1 cellular context compared by ENCODE assay signal in the genomic region with DNA sequence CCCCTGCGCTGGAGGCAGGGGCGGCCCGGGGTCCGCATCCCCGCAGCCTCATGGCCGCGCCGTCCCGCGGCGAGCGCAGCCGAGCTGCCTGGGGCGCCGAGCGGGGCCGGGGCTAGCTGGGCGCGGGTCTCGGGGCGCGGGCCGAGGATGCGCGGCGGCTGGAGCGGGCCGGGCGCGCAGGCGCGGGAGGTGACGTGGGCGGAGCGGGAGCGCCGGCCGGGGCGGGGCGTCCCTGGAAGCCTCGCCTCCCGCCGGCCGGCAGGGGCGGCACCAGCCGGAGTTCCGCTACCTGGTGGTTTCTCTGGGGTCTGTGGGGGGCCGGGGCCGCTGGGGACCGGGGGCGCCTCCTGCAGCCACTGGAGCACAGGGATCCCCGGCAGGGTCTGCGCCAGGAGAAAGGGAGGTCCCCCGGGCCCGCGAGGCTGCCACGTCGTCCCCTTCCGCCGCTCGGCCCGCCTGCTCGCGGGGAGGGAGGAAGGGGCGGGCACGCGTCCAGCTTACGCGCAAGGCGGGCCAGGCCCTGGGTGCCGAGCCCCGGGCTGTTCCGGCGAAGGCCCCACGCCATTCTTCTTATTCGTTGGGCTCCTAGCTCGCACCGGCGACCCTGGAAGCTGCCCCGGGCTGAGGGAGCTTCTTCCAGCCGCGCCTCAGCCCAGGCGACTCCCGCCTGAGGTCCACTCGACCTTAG.
TF ChIP-seq lines count a peak whose summit lies in the region.

TSS of gene LPCAT1 (minus strand) at position 168 of the 688 bp plus-strand sequence. CDS start at position 52, 116 bp downstream.

TF ChIP-seq in HepG2, 621 proteins besides CTCF, POLR2A, EP300 and RAD21 (continued from another document and continues in another):
- TF ChIP-seq HMGXB4 (CRISPR knock-in tag; IDR thresholded peaks at IDR 0.05; ENCODE audit: borderline replicate concordance in 1 of 2, low read depth in 1 of 2): peak in 1 of 2 experiments; percentile 64; a peak in 1 of 4 replicates
- no peak for TF ChIP-seq ZNF224 (CRISPR knock-in tag; IDR thresholded peaks at IDR 0.05)
- TF ChIP-seq POGK (CRISPR knock-in tag; conservative IDR thresholded peaks at IDR 0.05): no peak; the same call in 1 of the 2 replicates
- TF ChIP-seq ZNF253 (CRISPR knock-in tag; IDR thresholded peaks at IDR 0.05; ENCODE audit: borderline replicate concordance): no peak
- no peak for TF ChIP-seq TEAD2 (CRISPR knock-in tag; IDR thresholded peaks at IDR 0.05)
- TF ChIP-seq ZNF329 (CRISPR knock-in tag; IDR thresholded peaks at IDR 0.05; ENCODE audit: low read depth): no peak
- TF ChIP-seq RFXAP (CRISPR knock-in tag; IDR thresholded peaks at IDR 0.05; ENCODE audit: borderline replicate concordance): 0 out of 2 replicates have a peak, but pooled peaks have one; percentile 5
- no peak for TF ChIP-seq HNRNPUL1 (IDR thresholded peaks at IDR 0.05; ENCODE audit: low read depth, low read length)
- no peak; the same call in 1 of the 2 replicates for TF ChIP-seq ZFP90 (CRISPR knock-in tag; IDR thresholded peaks at IDR 0.05; ENCODE audit: borderline replicate concordance)
- TF ChIP-seq MXD1 (CRISPR knock-in tag; IDR thresholded peaks at IDR 0.05): peak; percentile 78; the same call in 1 of the 2 replicates
- TF ChIP-seq HOXD1 (CRISPR knock-in tag; IDR thresholded peaks at IDR 0.05): peak; percentile 56; the same call in 1 of the 2 replicates
- TF ChIP-seq E2F2 (CRISPR knock-in tag; IDR thresholded peaks at IDR 0.05; ENCODE audit: borderline replicate concordance): no peak
- TF ChIP-seq KDM5B (CRISPR knock-in tag; IDR thresholded peaks at IDR 0.05; ENCODE audit: borderline replicate concordance): peak; percentile 52; the same call in 1 of the 2 replicates
- no peak; the same call in 1 of the 2 replicates for TF ChIP-seq SATB2 (CRISPR knock-in tag; IDR thresholded peaks at IDR 0.05)
- no peak for TF ChIP-seq NR3C1 (CRISPR knock-in tag; IDR thresholded peaks at IDR 0.05)
- TF ChIP-seq MLX (CRISPR knock-in tag; IDR thresholded peaks at IDR 0.05): no peak
- peak; percentile 39 for TF ChIP-seq ZNF263 (CRISPR knock-in tag; IDR thresholded peaks at IDR 0.05)
- TF ChIP-seq CBX2 (IDR thresholded peaks at IDR 0.05; ENCODE audit: low read depth, low read length): no peak
- TF ChIP-seq CBX2 (CRISPR knock-in tag; IDR thresholded peaks at IDR 0.05; ENCODE audit: low read depth): no peak
- peak; percentile 28; the same call in 1 of the 2 replicates for TF ChIP-seq ZNF710 (CRISPR knock-in tag; IDR thresholded peaks at IDR 0.05; ENCODE audit: borderline replicate concordance)
- TF ChIP-seq ZBTB25 (CRISPR knock-in tag; IDR thresholded peaks at IDR 0.05): no peak
- TF ChIP-seq THAP11 (CRISPR knock-in tag; IDR thresholded peaks at IDR 0.05): peak; percentile 30; the same call in 1 of the 2 replicates
- TF ChIP-seq JUN (CRISPR knock-in tag; IDR thresholded peaks at IDR 0.05): no peak
- TF ChIP-seq SP4 (CRISPR knock-in tag; IDR thresholded peaks at IDR 0.05): peak; percentile 62
- TF ChIP-seq STAT5B (CRISPR knock-in tag; IDR thresholded peaks at IDR 0.05): no peak
- no peak for TF ChIP-seq ZNF660 (CRISPR knock-in tag; IDR thresholded peaks at IDR 0.05; ENCODE audit: borderline replicate concordance, low read depth)
- no peak for TF ChIP-seq NFIB (CRISPR knock-in tag; IDR thresholded peaks at IDR 0.05; ENCODE audit: borderline replicate concordance)
- TF ChIP-seq ZBTB10 (CRISPR knock-in tag; IDR thresholded peaks at IDR 0.05; ENCODE audit: borderline replicate concordance): no peak
- no peak for TF ChIP-seq JARID2 (CRISPR knock-in tag; IDR thresholded peaks at IDR 0.05; ENCODE audit: insufficient replicate concordance)
- no peak for TF ChIP-seq PRPF4 (IDR thresholded peaks at IDR 0.05; ENCODE audit: low read depth, low read length, poor library complexity, severe bottlenecking)
- TF ChIP-seq SOX6 (IDR thresholded peaks at IDR 0.05): no peak
- no peak for TF ChIP-seq SOX6 (CRISPR knock-in tag; IDR thresholded peaks at IDR 0.05)
- TF ChIP-seq, protein P1, sequence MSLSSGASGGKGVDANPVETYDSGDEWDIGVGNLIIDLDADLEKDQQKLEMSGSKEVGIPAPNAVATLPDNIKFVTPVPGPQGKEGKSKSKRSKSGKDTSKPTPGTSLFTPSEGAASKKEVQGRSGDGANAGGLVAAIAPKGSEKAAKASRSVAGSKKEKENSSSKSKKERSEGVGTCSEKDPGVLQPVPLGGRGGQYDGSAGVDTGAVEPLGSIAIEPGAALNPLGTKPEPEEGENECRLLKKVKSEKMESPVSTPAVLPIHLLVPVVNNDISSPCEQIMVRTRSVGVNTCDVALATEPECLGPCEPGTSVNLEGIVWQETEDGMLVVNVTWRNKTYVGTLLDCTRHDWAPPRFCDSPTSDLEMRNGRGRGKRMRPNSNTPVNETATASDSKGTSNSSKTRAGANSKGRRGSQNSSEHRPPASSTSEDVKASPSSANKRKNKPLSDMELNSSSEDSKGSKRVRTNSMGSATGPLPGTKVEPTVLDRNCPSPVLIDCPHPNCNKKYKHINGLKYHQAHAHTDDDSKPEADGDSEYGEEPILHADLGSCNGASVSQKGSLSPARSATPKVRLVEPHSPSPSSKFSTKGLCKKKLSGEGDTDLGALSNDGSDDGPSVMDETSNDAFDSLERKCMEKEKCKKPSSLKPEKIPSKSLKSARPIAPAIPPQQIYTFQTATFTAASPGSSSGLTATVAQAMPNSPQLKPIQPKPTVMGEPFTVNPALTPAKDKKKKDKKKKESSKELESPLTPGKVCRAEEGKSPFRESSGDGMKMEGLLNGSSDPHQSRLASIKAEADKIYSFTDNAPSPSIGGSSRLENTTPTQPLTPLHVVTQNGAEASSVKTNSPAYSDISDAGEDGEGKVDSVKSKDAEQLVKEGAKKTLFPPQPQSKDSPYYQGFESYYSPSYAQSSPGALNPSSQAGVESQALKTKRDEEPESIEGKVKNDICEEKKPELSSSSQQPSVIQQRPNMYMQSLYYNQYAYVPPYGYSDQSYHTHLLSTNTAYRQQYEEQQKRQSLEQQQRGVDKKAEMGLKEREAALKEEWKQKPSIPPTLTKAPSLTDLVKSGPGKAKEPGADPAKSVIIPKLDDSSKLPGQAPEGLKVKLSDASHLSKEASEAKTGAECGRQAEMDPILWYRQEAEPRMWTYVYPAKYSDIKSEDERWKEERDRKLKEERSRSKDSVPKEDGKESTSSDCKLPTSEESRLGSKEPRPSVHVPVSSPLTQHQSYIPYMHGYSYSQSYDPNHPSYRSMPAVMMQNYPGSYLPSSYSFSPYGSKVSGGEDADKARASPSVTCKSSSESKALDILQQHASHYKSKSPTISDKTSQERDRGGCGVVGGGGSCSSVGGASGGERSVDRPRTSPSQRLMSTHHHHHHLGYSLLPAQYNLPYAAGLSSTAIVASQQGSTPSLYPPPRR (CRISPR knock-in tag; IDR thresholded peaks at IDR 0.05; ENCODE audit: borderline replicate concordance): no peak
- TF ChIP-seq ZNF280B (CRISPR knock-in tag; IDR thresholded peaks at IDR 0.05; ENCODE audit: borderline replicate concordance): peak; percentile 52; the same call in 1 of the 2 replicates
